1 cellular context compared by ENCODE assay signal in the genomic region with DNA sequence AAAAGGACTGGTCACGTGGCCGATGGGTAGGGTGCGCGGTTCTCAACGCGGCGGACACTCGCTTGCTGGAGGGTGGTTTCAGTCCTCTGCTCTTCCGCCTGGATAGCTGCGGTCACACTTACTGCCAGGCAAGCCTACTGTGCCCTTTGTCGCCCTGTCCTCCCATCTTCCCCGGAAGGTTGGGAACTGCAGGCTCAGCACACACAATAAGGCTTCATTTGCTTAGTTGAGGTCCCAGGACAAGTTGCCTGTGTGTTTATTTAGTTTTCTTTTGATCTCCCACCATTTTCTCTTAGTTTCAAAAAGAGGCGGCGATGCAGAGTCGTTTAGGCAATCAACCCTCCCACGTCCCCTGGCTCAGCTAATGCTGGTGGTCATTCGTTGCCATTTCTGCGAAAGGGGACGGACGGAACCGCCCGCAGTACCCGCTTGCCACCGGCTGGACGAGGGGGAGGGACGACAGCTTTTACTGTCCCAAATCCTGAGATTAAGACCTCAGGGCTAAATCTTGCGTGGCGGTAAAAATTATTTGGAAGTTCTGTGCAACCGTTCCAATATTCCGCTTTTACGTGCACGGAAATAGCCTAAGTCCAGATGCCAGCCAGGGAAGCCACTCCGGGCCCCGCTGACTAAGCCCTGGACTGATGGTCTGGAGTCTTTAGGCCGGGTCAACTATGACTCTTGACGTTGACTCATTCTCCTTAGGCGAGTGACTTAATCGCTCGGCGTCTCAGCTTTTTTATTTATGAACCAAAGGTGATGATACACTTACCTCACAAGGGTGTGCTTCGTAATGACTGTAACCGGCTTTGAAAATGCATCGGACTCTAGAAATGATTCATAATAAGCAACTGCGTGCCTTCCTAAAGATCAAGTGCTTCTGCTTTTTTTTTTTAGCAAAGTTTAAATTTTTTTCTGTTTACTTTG.
A peak's percentile ranks its signal among the peaks of the same experiment; 100 is the strongest.
TF ChIP-seq lines count a peak whose summit lies in the region.

No MANE protein-coding gene starts in this region.

TF ChIP-seq in HEK293, 187 proteins besides CTCF, POLR2A, EP300 and RAD21 (continued from another document and continues in another):
- TF ChIP-seq, protein P1, sequence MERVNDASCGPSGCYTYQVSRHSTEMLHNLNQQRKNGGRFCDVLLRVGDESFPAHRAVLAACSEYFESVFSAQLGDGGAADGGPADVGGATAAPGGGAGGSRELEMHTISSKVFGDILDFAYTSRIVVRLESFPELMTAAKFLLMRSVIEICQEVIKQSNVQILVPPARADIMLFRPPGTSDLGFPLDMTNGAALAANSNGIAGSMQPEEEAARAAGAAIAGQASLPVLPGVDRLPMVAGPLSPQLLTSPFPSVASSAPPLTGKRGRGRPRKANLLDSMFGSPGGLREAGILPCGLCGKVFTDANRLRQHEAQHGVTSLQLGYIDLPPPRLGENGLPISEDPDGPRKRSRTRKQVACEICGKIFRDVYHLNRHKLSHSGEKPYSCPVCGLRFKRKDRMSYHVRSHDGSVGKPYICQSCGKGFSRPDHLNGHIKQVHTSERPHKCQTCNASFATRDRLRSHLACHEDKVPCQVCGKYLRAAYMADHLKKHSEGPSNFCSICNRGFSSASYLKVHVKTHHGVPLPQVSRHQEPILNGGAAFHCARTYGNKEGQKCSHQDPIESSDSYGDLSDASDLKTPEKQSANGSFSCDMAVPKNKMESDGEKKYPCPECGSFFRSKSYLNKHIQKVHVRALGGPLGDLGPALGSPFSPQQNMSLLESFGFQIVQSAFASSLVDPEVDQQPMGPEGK (tag by site-specific recombination; IDR thresholded peaks at IDR 0.05): no peak
- no peak for TF ChIP-seq ZNF416 (tag by site-specific recombination; IDR thresholded peaks at IDR 0.05)
- TF ChIP-seq EGR2 (tag by site-specific recombination; IDR thresholded peaks at IDR 0.05; ENCODE audit: low read depth): peak; percentile 27; the same call in 1 of the 2 replicates
- TF ChIP-seq ZNF2 (tag by site-specific recombination; IDR thresholded peaks at IDR 0.05): no peak; the same call in 1 of the 2 replicates
- TF ChIP-seq ZNF324 (tag by site-specific recombination; IDR thresholded peaks at IDR 0.05): no peak
- no peak for TF ChIP-seq ZNF16 (tag by site-specific recombination; IDR thresholded peaks at IDR 0.05; ENCODE audit: low read depth)
- TF ChIP-seq, protein P2, sequence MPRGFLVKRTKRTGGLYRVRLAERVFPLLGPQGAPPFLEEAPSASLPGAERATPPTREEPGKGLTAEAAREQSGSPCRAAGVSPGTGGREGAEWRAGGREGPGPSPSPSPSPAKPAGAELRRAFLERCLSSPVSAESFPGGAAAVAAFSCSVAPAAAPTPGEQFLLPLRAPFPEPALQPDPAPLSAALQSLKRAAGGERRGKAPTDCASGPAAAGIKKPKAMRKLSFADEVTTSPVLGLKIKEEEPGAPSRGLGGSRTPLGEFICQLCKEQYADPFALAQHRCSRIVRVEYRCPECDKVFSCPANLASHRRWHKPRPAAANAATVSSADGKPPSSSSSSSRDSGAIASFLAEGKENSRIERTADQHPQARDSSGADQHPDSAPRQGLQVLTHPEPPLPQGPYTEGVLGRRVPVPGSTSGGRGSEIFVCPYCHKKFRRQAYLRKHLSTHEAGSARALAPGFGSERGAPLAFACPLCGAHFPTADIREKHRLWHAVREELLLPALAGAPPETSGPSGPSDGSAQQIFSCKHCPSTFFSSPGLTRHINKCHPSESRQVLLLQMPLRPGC (tag by site-specific recombination; IDR thresholded peaks at IDR 0.05): peak; percentile 55; the same call in 1 of the 2 replicates
- TF ChIP-seq, protein P3, sequence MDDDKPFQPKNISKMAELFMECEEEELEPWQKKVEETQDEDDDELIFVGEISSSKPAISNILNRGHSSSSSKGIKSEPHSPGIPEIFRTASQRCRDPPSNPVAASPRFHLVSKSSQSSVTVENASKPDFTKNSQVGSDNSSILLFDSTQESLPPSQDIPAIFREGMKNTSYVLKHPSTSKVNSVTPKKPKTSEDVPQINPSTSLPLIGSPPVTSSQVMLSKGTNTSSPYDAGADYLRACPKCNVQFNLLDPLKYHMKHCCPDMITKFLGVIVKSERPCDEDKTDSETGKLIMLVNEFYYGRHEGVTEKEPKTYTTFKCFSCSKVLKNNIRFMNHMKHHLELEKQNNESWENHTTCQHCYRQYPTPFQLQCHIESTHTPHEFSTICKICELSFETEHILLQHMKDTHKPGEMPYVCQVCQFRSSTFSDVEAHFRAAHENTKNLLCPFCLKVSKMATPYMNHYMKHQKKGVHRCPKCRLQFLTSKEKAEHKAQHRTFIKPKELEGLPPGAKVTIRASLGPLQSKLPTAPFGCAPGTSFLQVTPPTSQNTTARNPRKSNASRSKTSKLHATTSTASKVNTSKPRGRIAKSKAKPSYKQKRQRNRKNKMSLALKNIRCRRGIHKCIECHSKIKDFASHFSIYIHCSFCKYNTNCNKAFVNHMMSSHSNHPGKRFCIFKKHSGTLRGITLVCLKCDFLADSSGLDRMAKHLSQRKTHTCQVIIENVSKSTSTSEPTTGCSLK (tag by site-specific recombination; IDR thresholded peaks at IDR 0.05): no peak
- TF ChIP-seq ZNF302 (tag by site-specific recombination; IDR thresholded peaks at IDR 0.05; ENCODE audit: low read depth): no peak
- TF ChIP-seq, protein P4, sequence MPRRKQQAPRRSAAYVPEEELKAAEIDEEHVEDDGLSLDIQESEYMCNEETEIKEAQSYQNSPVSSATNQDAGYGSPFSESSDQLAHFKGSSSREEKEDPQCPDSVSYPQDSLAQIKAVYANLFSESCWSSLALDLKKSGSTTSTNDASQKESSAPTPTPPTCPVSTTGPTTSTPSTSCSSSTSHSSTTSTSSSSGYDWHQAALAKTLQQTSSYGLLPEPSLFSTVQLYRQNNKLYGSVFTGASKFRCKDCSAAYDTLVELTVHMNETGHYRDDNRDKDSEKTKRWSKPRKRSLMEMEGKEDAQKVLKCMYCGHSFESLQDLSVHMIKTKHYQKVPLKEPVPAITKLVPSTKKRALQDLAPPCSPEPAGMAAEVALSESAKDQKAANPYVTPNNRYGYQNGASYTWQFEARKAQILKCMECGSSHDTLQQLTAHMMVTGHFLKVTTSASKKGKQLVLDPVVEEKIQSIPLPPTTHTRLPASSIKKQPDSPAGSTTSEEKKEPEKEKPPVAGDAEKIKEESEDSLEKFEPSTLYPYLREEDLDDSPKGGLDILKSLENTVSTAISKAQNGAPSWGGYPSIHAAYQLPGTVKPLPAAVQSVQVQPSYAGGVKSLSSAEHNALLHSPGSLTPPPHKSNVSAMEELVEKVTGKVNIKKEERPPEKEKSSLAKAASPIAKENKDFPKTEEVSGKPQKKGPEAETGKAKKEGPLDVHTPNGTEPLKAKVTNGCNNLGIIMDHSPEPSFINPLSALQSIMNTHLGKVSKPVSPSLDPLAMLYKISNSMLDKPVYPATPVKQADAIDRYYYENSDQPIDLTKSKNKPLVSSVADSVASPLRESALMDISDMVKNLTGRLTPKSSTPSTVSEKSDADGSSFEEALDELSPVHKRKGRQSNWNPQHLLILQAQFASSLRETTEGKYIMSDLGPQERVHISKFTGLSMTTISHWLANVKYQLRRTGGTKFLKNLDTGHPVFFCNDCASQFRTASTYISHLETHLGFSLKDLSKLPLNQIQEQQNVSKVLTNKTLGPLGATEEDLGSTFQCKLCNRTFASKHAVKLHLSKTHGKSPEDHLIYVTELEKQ (tag by site-specific recombination; IDR thresholded peaks at IDR 0.05; ENCODE audit: borderline replicate concordance): 0 out of 2 replicates have a peak, but pooled peaks have one; percentile 13
- TF ChIP-seq, protein P5, sequence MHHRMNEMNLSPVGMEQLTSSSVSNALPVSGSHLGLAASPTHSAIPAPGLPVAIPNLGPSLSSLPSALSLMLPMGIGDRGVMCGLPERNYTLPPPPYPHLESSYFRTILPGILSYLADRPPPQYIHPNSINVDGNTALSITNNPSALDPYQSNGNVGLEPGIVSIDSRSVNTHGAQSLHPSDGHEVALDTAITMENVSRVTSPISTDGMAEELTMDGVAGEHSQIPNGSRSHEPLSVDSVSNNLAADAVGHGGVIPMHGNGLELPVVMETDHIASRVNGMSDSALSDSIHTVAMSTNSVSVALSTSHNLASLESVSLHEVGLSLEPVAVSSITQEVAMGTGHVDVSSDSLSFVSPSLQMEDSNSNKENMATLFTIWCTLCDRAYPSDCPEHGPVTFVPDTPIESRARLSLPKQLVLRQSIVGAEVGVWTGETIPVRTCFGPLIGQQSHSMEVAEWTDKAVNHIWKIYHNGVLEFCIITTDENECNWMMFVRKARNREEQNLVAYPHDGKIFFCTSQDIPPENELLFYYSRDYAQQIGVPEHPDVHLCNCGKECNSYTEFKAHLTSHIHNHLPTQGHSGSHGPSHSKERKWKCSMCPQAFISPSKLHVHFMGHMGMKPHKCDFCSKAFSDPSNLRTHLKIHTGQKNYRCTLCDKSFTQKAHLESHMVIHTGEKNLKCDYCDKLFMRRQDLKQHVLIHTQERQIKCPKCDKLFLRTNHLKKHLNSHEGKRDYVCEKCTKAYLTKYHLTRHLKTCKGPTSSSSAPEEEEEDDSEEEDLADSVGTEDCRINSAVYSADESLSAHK (tag by site-specific recombination; IDR thresholded peaks at IDR 0.05): no peak
- TF ChIP-seq, protein P6, sequence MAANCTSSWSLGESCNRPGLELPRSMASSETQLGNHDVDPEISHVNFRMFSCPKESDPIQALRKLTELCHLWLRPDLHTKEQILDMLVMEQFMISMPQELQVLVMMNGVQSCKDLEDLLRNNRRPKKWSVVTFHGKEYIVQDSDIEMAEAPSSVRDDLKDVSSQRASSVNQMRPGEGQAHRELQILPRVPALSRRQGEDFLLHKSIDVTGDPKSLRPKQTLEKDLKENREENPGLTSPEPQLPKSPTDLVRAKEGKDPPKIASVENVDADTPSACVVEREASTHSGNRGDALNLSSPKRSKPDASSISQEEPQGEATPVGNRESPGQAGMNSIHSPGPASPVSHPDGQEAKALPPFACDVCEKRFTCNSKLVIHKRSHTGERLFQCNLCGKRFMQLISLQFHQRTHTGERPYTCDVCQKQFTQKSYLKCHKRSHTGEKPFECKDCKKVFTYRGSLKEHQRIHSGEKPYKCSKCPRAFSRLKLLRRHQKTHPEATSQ (tag by site-specific recombination; IDR thresholded peaks at IDR 0.05): no peak; the same call in 1 of the 2 replicates
- no peak for TF ChIP-seq FEZF1 (tag by site-specific recombination; IDR thresholded peaks at IDR 0.05)
- no peak for TF ChIP-seq ZNF404 (tag by site-specific recombination; IDR thresholded peaks at IDR 0.05)
- TF ChIP-seq ZNF311 (tag by site-specific recombination; IDR thresholded peaks at IDR 0.05; ENCODE audit: borderline replicate concordance): no peak
- TF ChIP-seq, protein P7, sequence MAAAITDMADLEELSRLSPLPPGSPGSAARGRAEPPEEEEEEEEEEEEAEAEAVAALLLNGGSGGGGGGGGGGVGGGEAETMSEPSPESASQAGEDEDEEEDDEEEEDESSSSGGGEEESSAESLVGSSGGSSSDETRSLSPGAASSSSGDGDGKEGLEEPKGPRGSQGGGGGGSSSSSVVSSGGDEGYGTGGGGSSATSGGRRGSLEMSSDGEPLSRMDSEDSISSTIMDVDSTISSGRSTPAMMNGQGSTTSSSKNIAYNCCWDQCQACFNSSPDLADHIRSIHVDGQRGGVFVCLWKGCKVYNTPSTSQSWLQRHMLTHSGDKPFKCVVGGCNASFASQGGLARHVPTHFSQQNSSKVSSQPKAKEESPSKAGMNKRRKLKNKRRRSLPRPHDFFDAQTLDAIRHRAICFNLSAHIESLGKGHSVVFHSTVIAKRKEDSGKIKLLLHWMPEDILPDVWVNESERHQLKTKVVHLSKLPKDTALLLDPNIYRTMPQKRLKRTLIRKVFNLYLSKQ (tag by site-specific recombination; IDR thresholded peaks at IDR 0.05; ENCODE audit: borderline replicate concordance): no peak
- no peak for TF ChIP-seq ZNF785 (tag by site-specific recombination; IDR thresholded peaks at IDR 0.05)
- TF ChIP-seq ZSCAN30 (tag by site-specific recombination; IDR thresholded peaks at IDR 0.05): no peak
- TF ChIP-seq ZNF175 (tag by site-specific recombination; IDR thresholded peaks at IDR 0.05): no peak
- TF ChIP-seq, protein P8, sequence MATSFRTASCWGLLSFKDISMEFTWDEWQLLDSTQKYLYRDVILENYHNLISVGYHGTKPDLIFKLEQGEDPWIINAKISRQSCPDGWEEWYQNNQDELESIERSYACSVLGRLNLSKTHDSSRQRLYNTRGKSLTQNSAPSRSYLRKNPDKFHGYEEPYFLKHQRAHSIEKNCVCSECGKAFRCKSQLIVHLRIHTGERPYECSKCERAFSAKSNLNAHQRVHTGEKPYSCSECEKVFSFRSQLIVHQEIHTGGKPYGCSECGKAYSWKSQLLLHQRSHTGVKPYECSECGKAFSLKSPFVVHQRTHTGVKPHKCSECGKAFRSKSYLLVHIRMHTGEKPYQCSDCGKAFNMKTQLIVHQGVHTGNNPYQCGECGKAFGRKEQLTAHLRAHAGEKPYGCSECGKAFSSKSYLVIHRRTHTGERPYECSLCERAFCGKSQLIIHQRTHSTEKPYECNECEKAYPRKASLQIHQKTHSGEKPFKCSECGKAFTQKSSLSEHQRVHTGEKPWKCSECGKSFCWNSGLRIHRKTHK (tag by site-specific recombination; IDR thresholded peaks at IDR 0.05): no peak
- TF ChIP-seq ZBTB7A (tag by site-specific recombination; IDR thresholded peaks at IDR 0.05; ENCODE audit: low read depth): no peak
- TF ChIP-seq ZNF585B (tag by site-specific recombination; IDR thresholded peaks at IDR 0.05): no peak
- no peak for TF ChIP-seq YY1 (tag by site-specific recombination; IDR thresholded peaks at IDR 0.05)
- no peak for TF ChIP-seq OVOL3 (tag by site-specific recombination; IDR thresholded peaks at IDR 0.05)
- TF ChIP-seq, protein P9, sequence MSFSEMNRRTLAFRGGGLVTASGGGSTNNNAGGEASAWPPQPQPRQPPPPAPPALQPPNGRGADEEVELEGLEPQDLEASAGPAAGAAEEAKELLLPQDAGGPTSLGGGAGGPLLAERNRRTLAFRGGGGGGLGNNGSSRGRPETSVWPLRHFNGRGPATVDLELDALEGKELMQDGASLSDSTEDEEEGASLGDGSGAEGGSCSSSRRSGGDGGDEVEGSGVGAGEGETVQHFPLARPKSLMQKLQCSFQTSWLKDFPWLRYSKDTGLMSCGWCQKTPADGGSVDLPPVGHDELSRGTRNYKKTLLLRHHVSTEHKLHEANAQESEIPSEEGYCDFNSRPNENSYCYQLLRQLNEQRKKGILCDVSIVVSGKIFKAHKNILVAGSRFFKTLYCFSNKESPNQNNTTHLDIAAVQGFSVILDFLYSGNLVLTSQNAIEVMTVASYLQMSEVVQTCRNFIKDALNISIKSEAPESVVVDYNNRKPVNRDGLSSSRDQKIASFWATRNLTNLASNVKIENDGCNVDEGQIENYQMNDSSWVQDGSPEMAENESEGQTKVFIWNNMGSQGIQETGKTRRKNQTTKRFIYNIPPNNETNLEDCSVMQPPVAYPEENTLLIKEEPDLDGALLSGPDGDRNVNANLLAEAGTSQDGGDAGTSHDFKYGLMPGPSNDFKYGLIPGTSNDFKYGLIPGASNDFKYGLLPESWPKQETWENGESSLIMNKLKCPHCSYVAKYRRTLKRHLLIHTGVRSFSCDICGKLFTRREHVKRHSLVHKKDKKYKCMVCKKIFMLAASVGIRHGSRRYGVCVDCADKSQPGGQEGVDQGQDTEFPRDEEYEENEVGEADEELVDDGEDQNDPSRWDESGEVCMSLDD (tag by site-specific recombination; IDR thresholded peaks at IDR 0.05): no peak
- TF ChIP-seq ZEB2 (tag by site-specific recombination; IDR thresholded peaks at IDR 0.05): no peak
- peak; percentile 94 for TF ChIP-seq ZNF629 (tag by site-specific recombination; IDR thresholded peaks at IDR 0.05)
- no peak for TF ChIP-seq ZNF350 (tag by site-specific recombination; IDR thresholded peaks at IDR 0.05)
- TF ChIP-seq, protein P10, sequence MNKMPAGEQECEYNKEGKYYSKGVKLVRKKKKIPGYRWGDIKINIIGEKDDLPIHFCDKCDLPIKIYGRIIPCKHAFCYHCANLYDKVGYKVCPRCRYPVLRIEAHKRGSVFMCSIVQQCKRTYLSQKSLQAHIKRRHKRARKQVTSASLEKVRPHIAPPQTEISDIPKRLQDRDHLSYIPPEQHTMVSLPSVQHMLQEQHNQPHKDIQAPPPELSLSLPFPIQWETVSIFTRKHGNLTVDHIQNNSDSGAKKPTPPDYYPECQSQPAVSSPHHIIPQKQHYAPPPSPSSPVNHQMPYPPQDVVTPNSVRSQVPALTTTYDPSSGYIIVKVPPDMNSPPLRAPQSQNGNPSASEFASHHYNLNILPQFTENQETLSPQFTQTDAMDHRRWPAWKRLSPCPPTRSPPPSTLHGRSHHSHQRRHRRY (tag by site-specific recombination; IDR thresholded peaks at IDR 0.05): no peak
- TF ChIP-seq YY2 (tag by site-specific recombination; IDR thresholded peaks at IDR 0.05): no peak
